8 cellular contexts compared by ENCODE assay signal in the genomic region with DNA sequence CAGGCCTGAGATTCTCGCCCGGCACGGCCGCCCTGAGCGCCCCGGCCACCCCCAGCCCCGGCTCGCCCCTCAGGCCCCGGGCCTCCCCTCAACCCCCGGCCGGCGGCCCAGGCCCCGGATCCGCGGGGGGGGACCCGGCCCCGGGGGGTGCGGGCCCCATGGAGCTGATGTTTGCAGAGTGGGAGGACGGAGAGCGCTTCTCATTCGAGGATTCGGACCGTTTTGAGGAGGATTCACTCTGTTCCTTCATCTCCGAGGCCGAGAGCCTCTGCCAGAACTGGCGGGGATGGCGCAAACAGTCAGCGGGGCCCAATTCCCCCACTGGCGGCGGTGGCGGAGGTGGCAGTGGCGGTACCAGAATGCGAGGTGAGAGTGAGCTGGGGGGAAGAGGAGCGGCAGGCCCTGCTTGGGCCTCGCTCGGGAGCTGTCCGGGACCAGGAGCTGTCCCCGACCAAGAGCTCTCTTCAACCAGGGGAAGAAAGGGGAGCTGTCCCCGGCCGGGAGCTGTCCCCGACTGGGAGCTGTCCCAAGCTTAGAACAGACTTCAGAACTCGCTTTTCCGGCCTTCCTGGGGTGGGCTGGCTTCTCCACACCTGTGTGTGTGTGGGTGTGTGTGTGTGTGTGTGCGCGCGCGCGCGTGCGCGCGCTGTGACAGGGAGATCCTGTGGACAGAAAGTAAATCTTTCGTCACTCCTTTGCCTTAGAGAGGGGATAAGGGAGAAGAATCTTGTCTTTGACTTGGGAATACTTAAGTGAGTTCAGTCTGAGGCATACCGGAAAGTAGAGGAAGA. TPM values are rescaled to one million over a fixed set of nuclear protein-coding genes. Genes with fewer than 3 reads are reported as not detected.
A peak's percentile ranks its signal among the peaks of the same experiment; 100 is the strongest.
DNase-seq lines count a peak whose midpoint lies in the region; ATAC-seq, FAIRE-seq and TF ChIP-seq lines count a peak whose summit lies in the region.

No MANE protein-coding gene starts in this region.

- intact Hi-C loops in left cardiac atrium (cut with DNase I) = no loop called here

- peak overlapping the region; percentile 97 for H3K4me3 Mint-ChIP-seq in activated naive CD4-positive, alpha-beta T cell treated with anti-CD3 and anti-CD28 coated beads, Interleukin-2, amount 50 U/mL, for 24 hours

- H3K36me3 ChIP-seq in NT2/D1 (ENCODE audit: insufficient read depth, insufficient read length, low read length) = peaks cover 18% of the 10 kb centered on the region

- no peaks in the 10 kb centered on the region for H3K9me3 ChIP-seq in NT2/D1 (ENCODE audit: insufficient read depth, low read length)

- TF ChIP-seq POLR2A in GM12891 (IDR thresholded peaks at IDR 0.05; ENCODE audit: low read depth, low read length) = no peak

- no peaks in the 10 kb centered on the region for H3K27me3 ChIP-seq in NT2/D1 (ENCODE audit: insufficient read depth, insufficient read length)

- peaks cover 12% of the 10 kb centered on the region for H3K36me3 Mint-ChIP-seq in activated naive CD4-positive, alpha-beta T cell treated with anti-CD3 and anti-CD28 coated beads, Interleukin-2, amount 50 U/mL, for 24 hours

- DNase-seq in GM12891 (ENCODE audit: insufficient read length, low spot score) = no peak
- DNase-seq in NT2/D1 (ENCODE audit: low read depth, low spot score) = no peak
- no peak for DNase-seq in left cardiac atrium
- peak; percentile 35 for DNase-seq in retinal pigment epithelial cell (ENCODE audit: low read depth)
- no peak for DNase-seq in NCI-H2196 (lab: John Stamatoyannopoulos, UW; ENCODE audit: unreplicated experiment)
- no peak for DNase-seq in cerebellar cortex (ENCODE audit: low spot score)

- peak overlapping the region; percentile 95 for H3K27ac Mint-ChIP-seq in activated naive CD4-positive, alpha-beta T cell treated with anti-CD3 and anti-CD28 coated beads, Interleukin-2, amount 50 U/mL, for 24 hours

- H3K4me3 ChIP-seq in NT2/D1 (ENCODE audit: insufficient read length, low read depth) (peak overlapping the region; percentile 61), retinal pigment epithelial cell (ENCODE audit: low read length) (peak overlapping the region; percentile 90)

- H3K9ac ChIP-seq in NT2/D1 (ENCODE audit: insufficient read length, low read depth) = peak overlapping the region; percentile 83

- H3K9me3 Mint-ChIP-seq in activated naive CD4-positive, alpha-beta T cell treated with anti-CD3 and anti-CD28 coated beads, Interleukin-2, amount 50 U/mL, for 24 hours = no peaks in the 10 kb centered on the region

- H3K4me1 Mint-ChIP-seq in activated naive CD4-positive, alpha-beta T cell treated with anti-CD3 and anti-CD28 coated beads, Interleukin-2, amount 50 U/mL, for 24 hours = peaks cover 42% of the 10 kb centered on the region

- no peaks in the 10 kb centered on the region for H3K27me3 Mint-ChIP-seq in activated naive CD4-positive, alpha-beta T cell treated with anti-CD3 and anti-CD28 coated beads, Interleukin-2, amount 50 U/mL, for 24 hours

- peaks cover 5% of the 10 kb centered on the region for H3K4me1 ChIP-seq in NT2/D1 (ENCODE audit: insufficient read depth, insufficient read length)

- FAIRE-seq in GM12891 (lab: Jason Lieb, UNC) = peak; percentile 55

- TF ChIP-seq CTCF in retinal pigment epithelial cell (conservative IDR thresholded peaks at IDR 0.05; ENCODE audit: low read depth, low read length) = no peak

- ATAC-seq in HG02610 (IDR thresholded peaks at IDR 0.05; ENCODE audit: unreplicated experiment) = peak; percentile 13
- ATAC-seq in left cardiac atrium = peak; percentile 38 to 54

TF ChIP-seq in GM12891, 5 proteins besides CTCF, POLR2A, EP300 and RAD21:
- TF ChIP-seq TAF1 (IDR thresholded peaks at IDR 0.05; ENCODE audit: low read depth, low read length) = no peak
- TF ChIP-seq POU2F2 (IDR thresholded peaks at IDR 0.05; ENCODE audit: low read depth, low read length) = no peak
- no peak for TF ChIP-seq POLR2AphosphoS5 (IDR thresholded peaks at IDR 0.05; ENCODE audit: low read depth, low read length)
- TF ChIP-seq SPI1 (IDR thresholded peaks at IDR 0.05; ENCODE audit: low read depth, low read length) = no peak
- TF ChIP-seq PAX5 (IDR thresholded peaks at IDR 0.05; ENCODE audit: insufficient read depth, low read length, severe bottlenecking) = no peak

RNA-seq across cellular contexts. Expression of gene ZSWIM8, which starts 0.5 kb away (rescaled TPM):
- polyA plus RNA-seq in GM12891 (2012; ENCODE audit: low read depth, missing spikeins) = 51.6 TPM
- 10 to 100 TPM; 50.7 to 61.6 TPM for total RNA-seq in left cardiac atrium

RNA-seq across cellular contexts. Expression of gene CHCHD1, which starts 4.1 kb away (rescaled TPM):
- 79.1 TPM for polyA plus RNA-seq in GM12891 (2012; ENCODE audit: low read depth, missing spikeins)
- total RNA-seq in left cardiac atrium = 10 to 100 TPM; 21.7 to 24.7 TPM

RNA-seq across cellular contexts. Expression of gene NDST2, which starts 25.5 kb away (rescaled TPM):
- polyA plus RNA-seq in GM12891 (2012; ENCODE audit: low read depth, missing spikeins) = 14.8 TPM
- total RNA-seq in left cardiac atrium = 10 to 100 TPM; 14.1 to 20.2 TPM

RNA-seq across cellular contexts. Expression of gene SEC24C, which starts 41.7 kb away (rescaled TPM):
- 61.0 TPM for polyA plus RNA-seq in GM12891 (2012; ENCODE audit: low read depth, missing spikeins)
- total RNA-seq in left cardiac atrium = 10 to 100 TPM; 42.9 to 52.6 TPM
